In genomic region chrX:68084765-68085164, GRCh38 we compare ENCODE assay signal across 13 cellular contexts.
A peak's percentile ranks its signal among the peaks of the same experiment; 100 is the strongest.
DNase-seq lines count a peak whose midpoint lies in the region; ATAC-seq and TF ChIP-seq lines count a peak whose summit lies in the region.
"Had no signal": no experiment of that assay in that cellular context is flagged by ENCODE, and none has a peak within 500 bp of the region (broad histone marks: within the 10 kb centered on the region; RNA-seq: fewer than 3 reads in every experiment).

No MANE protein-coding gene starts in this region.

- H2BK5ac ChIP-seq in neuronal stem cell (ENCODE audit: low read length) = no peak overlapping the region

- H2AFZ ChIP-seq in neuronal stem cell (ENCODE audit: low read length) = no peak overlapping the region

- H3K23ac ChIP-seq in neuronal stem cell (ENCODE audit: low read depth, low read length, poor library complexity) = no peak overlapping the region

- no peak overlapping the region for H2BK120ac ChIP-seq in neuronal stem cell (ENCODE audit: low read depth, low read length)

- H3K9ac ChIP-seq in neuronal stem cell (ENCODE audit: low read depth, low read length, poor library complexity) = no peak overlapping the region

- no peak for TF ChIP-seq POLR2A in testis (IDR thresholded peaks at IDR 0.05)

- H3K4me1 ChIP-seq in testis (peaks cover 14% of the 10 kb centered on the region), neuronal stem cell (ENCODE audit: control insufficient read depth in 2 of 2, insufficient read depth in 1 of 2, low read depth in 1 of 2, low read length in 2 of 2) (no peaks in the 10 kb centered on the region)
- H3K4me1 ChIP-seq: esophagus muscularis mucosa, Peyer's patch, stomach had no signal

- WGBS in testis, 2 donors = 36 to 56% methylated on average over 1 of the region's 1 CpG
- no CpG with 5 or more reads among the region's 1 CpG for WGBS in neuronal stem cell (ENCODE audit: extremely low coverage in 2 of 2, insufficient read length in 2 of 2, insufficient replicate concordance in 1 of 2), 2 donors

- no peak overlapping the region for H3K4me2 ChIP-seq in neuronal stem cell (ENCODE audit: insufficient read depth, low read length, poor library complexity, severe bottlenecking)

- H3K4ac ChIP-seq in neuronal stem cell (ENCODE audit: low read length) = no peak overlapping the region

- no peak for ATAC-seq in HG02885 (IDR thresholded peaks at IDR 0.05; ENCODE audit: poor library complexity, unreplicated experiment)
- ATAC-seq in GM21515 (IDR thresholded peaks at IDR 0.05; ENCODE audit: unreplicated experiment) = no peak
- ATAC-seq: activated CD8-positive, alpha-beta T cell treated with anti-CD3 and anti-CD28 coated beads, Interleukin-2, amount 10 ng/mL, durations not matched to agents 7 days and 5 days had no signal

- no peaks in the 10 kb centered on the region for H3K27me3 ChIP-seq in testis
- H3K27me3 ChIP-seq in neuronal stem cell (ENCODE audit: control insufficient read depth in 3 of 3, insufficient read depth in 3 of 3, low read depth in 1 of 3, low read length in 3 of 3) = no peaks in the 10 kb centered on the region
- H3K27me3 ChIP-seq: esophagus muscularis mucosa, Peyer's patch, stomach had no signal

- H3K14ac ChIP-seq in neuronal stem cell (ENCODE audit: low read length) = no peak overlapping the region

- H2BK15ac ChIP-seq in neuronal stem cell (ENCODE audit: low read length) = no peak overlapping the region

- H4K8ac ChIP-seq in neuronal stem cell (ENCODE audit: low read depth, low read length) = no peak overlapping the region

- H4K91ac ChIP-seq in neuronal stem cell (ENCODE audit: low read depth, low read length, poor library complexity) = no peak overlapping the region

- no peaks in the 10 kb centered on the region for H3K79me1 ChIP-seq in neuronal stem cell (ENCODE audit: low read depth, low read length)

- no peak overlapping the region for H2BK12ac ChIP-seq in neuronal stem cell (ENCODE audit: low read length)

- no peak overlapping the region for H3K18ac ChIP-seq in neuronal stem cell (ENCODE audit: low read length)

- no peak overlapping the region for H3K27ac ChIP-seq in testis
- H3K27ac ChIP-seq in neuronal stem cell (replicated peaks; ENCODE audit: low read length) = no peak overlapping the region
- H3K27ac ChIP-seq: Peyer's patch, stomach had no signal

- H3K4me3 ChIP-seq in fibroblast of pulmonary artery (replicated peaks; ENCODE audit: low read depth, low read length) (no peak overlapping the region), testis (no peak overlapping the region), neuronal stem cell (ENCODE audit: low read length in 2 of 2) (no peak overlapping the region)
- H3K4me3 ChIP-seq: esophagus muscularis mucosa, Peyer's patch, stomach had no signal

- H3K36me3 ChIP-seq in testis (ENCODE audit: low read depth, missing control alignments) (no peaks in the 10 kb centered on the region), neuronal stem cell (replicated peaks in 1 of 2; ENCODE audit: control insufficient read depth in 2 of 2, insufficient read depth in 2 of 2, low read length in 2 of 2) (no peaks in the 10 kb centered on the region)
- H3K36me3 ChIP-seq: esophagus muscularis mucosa, Peyer's patch, stomach had no signal

- intact Hi-C loops in testis (cut with DNase I; ENCODE audit: low total_unique reads) = no loop called here

- H3K9me3 ChIP-seq in testis (no peaks in the 10 kb centered on the region), neuronal stem cell (replicated peaks in 1 of 2; ENCODE audit: control insufficient read depth in 2 of 2, insufficient read depth in 1 of 2, low read depth in 1 of 2, low read length in 2 of 2) (no peaks in the 10 kb centered on the region)
- H3K9me3 ChIP-seq: esophagus muscularis mucosa, Peyer's patch had no signal

- peak; percentile 39 for DNase-seq in GM04503 (ENCODE audit: low read depth)
- DNase-seq in OCI-M1 (lab: John Stamatoyannopoulos, UW) = peak; percentile 15
- peak; percentile 63 for DNase-seq in fibroblast of pulmonary artery (ENCODE audit: low read depth)
- peak; percentile 21 for DNase-seq in testis
- DNase-seq in neuronal stem cell (ENCODE audit: low spot score) = no peak
- DNase-seq: activated CD8-positive, alpha-beta T cell treated with anti-CD3 and anti-CD28 coated beads, Interleukin-2, amount 10 ng/mL, durations not matched to agents 7 days and 5 days; COR-L47; NCI-H226; Peyer's patch; stomach had no signal

- TF ChIP-seq CTCF in fibroblast of pulmonary artery (IDR thresholded peaks at IDR 0.05; ENCODE audit: low read length, missing control alignments) (no peak), testis (IDR thresholded peaks at IDR 0.05) (no peak)

- H2AK5ac ChIP-seq in neuronal stem cell (ENCODE audit: low read depth, low read length) = no peak overlapping the region
